Comparison of ENCODE assay signal across 10 cellular contexts in genomic region chr4:109359040-109359646, GRCh38. TPM values are rescaled to one million over a fixed set of nuclear protein-coding genes. Genes with fewer than 3 reads are reported as not detected.
DNase-seq lines count a peak whose midpoint lies in the region; ATAC-seq and TF ChIP-seq lines count a peak whose summit lies in the region.
"Had no signal": no experiment of that assay in that cellular context is flagged by ENCODE, and none has a peak within 500 bp of the region (broad histone marks: within the 10 kb centered on the region; RNA-seq: fewer than 3 reads in every experiment).

No MANE protein-coding gene starts in this region.

- WGBS in heart right ventricle, 2 donors: 61 to 70% methylated on average over 3 of the region's 3 CpGs

- TF ChIP-seq CTCF in heart right ventricle (IDR thresholded peaks at IDR 0.05): no peak

- H3K4me1 ChIP-seq in effector memory CD4-positive, alpha-beta T cell (ENCODE audit: control insufficient read depth, insufficient read depth, low read length, poor library complexity, severe bottlenecking): peaks cover 14% of the 10 kb centered on the region
- H3K4me1 ChIP-seq in heart right ventricle: peaks cover 0 to 8% (median 0%) of the 10 kb centered on the region in 9 donors

- H3K4me3 ChIP-seq in Jurkat, Clone E6-1 (ENCODE audit: low read length): no peak overlapping the region
- H3K4me3 ChIP-seq in effector memory CD4-positive, alpha-beta T cell (ENCODE audit: insufficient read depth, low read depth, low read length, poor library complexity, severe bottlenecking): peak overlapping the region; percentile 8
- no peak overlapping the region for H3K4me3 ChIP-seq in heart right ventricle

- intact Hi-C loops in heart right ventricle (cut with DNase I): no loop called here

- no peak overlapping the region for H3K27ac ChIP-seq in effector memory CD4-positive, alpha-beta T cell (ENCODE audit: insufficient read depth, low read length, poor library complexity, severe bottlenecking)
- H3K27ac ChIP-seq in heart right ventricle: no peak overlapping the region

- ATAC-seq in GM18502 (IDR thresholded peaks at IDR 0.05; ENCODE audit: poor library complexity, unreplicated experiment): peak; percentile 60
- ATAC-seq in GM21528 (IDR thresholded peaks at IDR 0.05; ENCODE audit: low FRiP score, unreplicated experiment): peak; percentile 72
- no peak for ATAC-seq in heart right ventricle

- peak; percentile 78 for DNase-seq in Jurkat, Clone E6-1 (ENCODE audit: low read depth, low spot score)
- peak in 1 of 3 donors; percentile 3 for DNase-seq in effector memory CD4-positive, alpha-beta T cell
- no peak for DNase-seq in NCI-H2196 (lab: John Stamatoyannopoulos, UW; ENCODE audit: unreplicated experiment)
- DNase-seq in heart right ventricle: no peak
- no peak for DNase-seq in activated effector memory CD4-positive, alpha-beta T cell treated with anti-CD3 and anti-CD28 coated beads, Interleukin-2, amount 50 U/mL, for 16 hours
- no peak for DNase-seq in NCI-H1436 (lab: John Stamatoyannopoulos, UW)
- DNase-seq: activated T-cell treated with anti-CD3 and anti-CD28 coated beads, Interleukin-2, amount 50 U/mL, for 1 hour; NCI-H510A had no signal

- H3K36me3 ChIP-seq in effector memory CD4-positive, alpha-beta T cell (ENCODE audit: control insufficient read depth, insufficient read depth, low read length): no peaks in the 10 kb centered on the region
- no peaks in the 10 kb centered on the region for H3K36me3 ChIP-seq in heart right ventricle

- H3K9me3 ChIP-seq in effector memory CD4-positive, alpha-beta T cell (ENCODE audit: control insufficient read depth, low read length): no peaks in the 10 kb centered on the region
- H3K9me3 ChIP-seq in heart right ventricle: no peaks in the 10 kb centered on the region

- H3K27me3 ChIP-seq in effector memory CD4-positive, alpha-beta T cell (replicated peaks; ENCODE audit: control insufficient read depth, insufficient read depth, low read length, poor library complexity, severe bottlenecking): peaks cover 3% of the 10 kb centered on the region
- H3K27me3 ChIP-seq in heart right ventricle: no peaks in the 10 kb centered on the region

RNA-seq across cellular contexts. Expression of gene COL25A1, which starts 56.7 kb away (rescaled TPM):
- polyA plus RNA-seq in Jurkat, Clone E6-1 (2012; ENCODE audit: insufficient read depth, insufficient read length): not detected
- total RNA-seq in heart right ventricle: 1 to 10 TPM in 2 of 10 donors, under 1 TPM in 8; 0.07 to 1.2 (median 0.49) TPM
- polyA plus RNA-seq in heart right ventricle: under 1 TPM; 0.36 to 0.37 TPM

Comparison
In these comparisons a context has a peak if more than half of its experiments do, and no peak if none do; other contexts are left out.
1. ATAC-seq: peak in GM18502 (single experiment) and GM21528 (single experiment); none in heart right ventricle (0 of 8).